ENCODE assay signal across 1 cellular context in genomic region chr6:36098253-36098919, GRCh38.
TF ChIP-seq lines count a peak whose summit lies in the region.

No MANE protein-coding gene starts in this region.

TF ChIP-seq in HepG2, 621 proteins besides CTCF, POLR2A, EP300 and RAD21:
- TF ChIP-seq ZNF770 (CRISPR knock-in tag; IDR thresholded peaks at IDR 0.05) (peak; percentile 70), TFE3 (CRISPR knock-in tag; IDR thresholded peaks at IDR 0.05) (no peak)
